ENCODE assay signal across 1 cellular context in genomic region chr11:86346513-86346912, GRCh38.
TF ChIP-seq lines count a peak whose summit lies in the region.

No MANE protein-coding gene starts in this region.

TF ChIP-seq in GM23338, 12 proteins besides CTCF, POLR2A, EP300 and RAD21 (continued from another document):
- TF ChIP-seq REST (IDR thresholded peaks at IDR 0.05; ENCODE audit: unreplicated experiment) (no peak), CREB1 (CRISPR knock-in tag; IDR thresholded peaks at IDR 0.05; ENCODE audit: low read depth) (no peak), ETS1 (IDR thresholded peaks at IDR 0.05) (no peak), EZH2phosphoT487 (IDR thresholded peaks at IDR 0.05; ENCODE audit: unreplicated experiment) (no peak), JUNB (IDR thresholded peaks at IDR 0.05; ENCODE audit: unreplicated experiment) (no peak)
TF ChIP-seq in GM23338: peak in this region for 0.
